2 cellular contexts compared by ENCODE assay signal in genomic region chr3:112197131-112197530, GRCh38.
TF ChIP-seq lines count a peak whose summit lies in the region.

No MANE protein-coding gene starts in this region.

TF ChIP-seq in GM23338, 12 proteins besides CTCF, POLR2A, EP300 and RAD21:
- TF ChIP-seq NANOG (IDR thresholded peaks at IDR 0.05; ENCODE audit: borderline replicate concordance) (no peak), ZNF114 (CRISPR knock-in tag; IDR thresholded peaks at IDR 0.05) (no peak), ZNF331 (CRISPR knock-in tag; IDR thresholded peaks at IDR 0.05; ENCODE audit: low read depth) (no peak), ZNF462 (CRISPR knock-in tag; IDR thresholded peaks at IDR 0.05) (no peak), EZH2phosphoT487 (IDR thresholded peaks at IDR 0.05; ENCODE audit: unreplicated experiment) (no peak), STAT1 (IDR thresholded peaks at IDR 0.05; ENCODE audit: unreplicated experiment) (no peak), JUNB (IDR thresholded peaks at IDR 0.05; ENCODE audit: unreplicated experiment) (no peak), EZH2 (IDR thresholded peaks at IDR 0.05; ENCODE audit: low read depth, unreplicated experiment) (no peak), CREB1 (CRISPR knock-in tag; IDR thresholded peaks at IDR 0.05; ENCODE audit: low read depth) (no peak), POLR2AphosphoS5 (IDR thresholded peaks at IDR 0.05; ENCODE audit: low read depth) (no peak)
- TF ChIP-seq, protein P1, sequence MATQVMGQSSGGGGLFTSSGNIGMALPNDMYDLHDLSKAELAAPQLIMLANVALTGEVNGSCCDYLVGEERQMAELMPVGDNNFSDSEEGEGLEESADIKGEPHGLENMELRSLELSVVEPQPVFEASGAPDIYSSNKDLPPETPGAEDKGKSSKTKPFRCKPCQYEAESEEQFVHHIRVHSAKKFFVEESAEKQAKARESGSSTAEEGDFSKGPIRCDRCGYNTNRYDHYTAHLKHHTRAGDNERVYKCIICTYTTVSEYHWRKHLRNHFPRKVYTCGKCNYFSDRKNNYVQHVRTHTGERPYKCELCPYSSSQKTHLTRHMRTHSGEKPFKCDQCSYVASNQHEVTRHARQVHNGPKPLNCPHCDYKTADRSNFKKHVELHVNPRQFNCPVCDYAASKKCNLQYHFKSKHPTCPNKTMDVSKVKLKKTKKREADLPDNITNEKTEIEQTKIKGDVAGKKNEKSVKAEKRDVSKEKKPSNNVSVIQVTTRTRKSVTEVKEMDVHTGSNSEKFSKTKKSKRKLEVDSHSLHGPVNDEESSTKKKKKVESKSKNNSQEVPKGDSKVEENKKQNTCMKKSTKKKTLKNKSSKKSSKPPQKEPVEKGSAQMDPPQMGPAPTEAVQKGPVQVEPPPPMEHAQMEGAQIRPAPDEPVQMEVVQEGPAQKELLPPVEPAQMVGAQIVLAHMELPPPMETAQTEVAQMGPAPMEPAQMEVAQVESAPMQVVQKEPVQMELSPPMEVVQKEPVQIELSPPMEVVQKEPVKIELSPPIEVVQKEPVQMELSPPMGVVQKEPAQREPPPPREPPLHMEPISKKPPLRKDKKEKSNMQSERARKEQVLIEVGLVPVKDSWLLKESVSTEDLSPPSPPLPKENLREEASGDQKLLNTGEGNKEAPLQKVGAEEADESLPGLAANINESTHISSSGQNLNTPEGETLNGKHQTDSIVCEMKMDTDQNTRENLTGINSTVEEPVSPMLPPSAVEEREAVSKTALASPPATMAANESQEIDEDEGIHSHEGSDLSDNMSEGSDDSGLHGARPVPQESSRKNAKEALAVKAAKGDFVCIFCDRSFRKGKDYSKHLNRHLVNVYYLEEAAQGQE (IDR thresholded peaks at IDR 0.05; ENCODE audit: unreplicated experiment), result no peak
- TF ChIP-seq, protein P2, sequence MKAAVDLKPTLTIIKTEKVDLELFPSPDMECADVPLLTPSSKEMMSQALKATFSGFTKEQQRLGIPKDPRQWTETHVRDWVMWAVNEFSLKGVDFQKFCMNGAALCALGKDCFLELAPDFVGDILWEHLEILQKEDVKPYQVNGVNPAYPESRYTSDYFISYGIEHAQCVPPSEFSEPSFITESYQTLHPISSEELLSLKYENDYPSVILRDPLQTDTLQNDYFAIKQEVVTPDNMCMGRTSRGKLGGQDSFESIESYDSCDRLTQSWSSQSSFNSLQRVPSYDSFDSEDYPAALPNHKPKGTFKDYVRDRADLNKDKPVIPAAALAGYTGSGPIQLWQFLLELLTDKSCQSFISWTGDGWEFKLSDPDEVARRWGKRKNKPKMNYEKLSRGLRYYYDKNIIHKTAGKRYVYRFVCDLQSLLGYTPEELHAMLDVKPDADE (IDR thresholded peaks at IDR 0.05), result no peak

TF ChIP-seq in H1, 55 proteins besides CTCF, POLR2A, EP300 and RAD21:
- TF ChIP-seq POLR2AphosphoS5 (IDR thresholded peaks at IDR 0.05; ENCODE audit: low read depth, low read length), result no peak
- no peak for TF ChIP-seq HDAC6 (IDR thresholded peaks at IDR 0.05; ENCODE audit: low read depth, low read length)
- TF ChIP-seq ATF2 (IDR thresholded peaks at IDR 0.05; ENCODE audit: low read length), result no peak
- no peak for TF ChIP-seq SIX5 (IDR thresholded peaks at IDR 0.05; ENCODE audit: low read depth, low read length)
- no peak for TF ChIP-seq ZNF274 (IDR thresholded peaks at IDR 0.05; ENCODE audit: borderline replicate concordance, extremely low read depth, low read length)
- TF ChIP-seq GABPA (IDR thresholded peaks at IDR 0.05; ENCODE audit: borderline replicate concordance, insufficient read depth, low read length), result no peak
- TF ChIP-seq SAP30 (IDR thresholded peaks at IDR 0.05; ENCODE audit: insufficient read depth, insufficient replicate concordance, low read length), result no peak
- TF ChIP-seq SRF (IDR thresholded peaks at IDR 0.05; ENCODE audit: low read depth, low read length), result no peak
- no peak for TF ChIP-seq YY1 (IDR thresholded peaks at IDR 0.05; ENCODE audit: low read depth, low read length)
- no peak for TF ChIP-seq EZH2 (IDR thresholded peaks at IDR 0.05; ENCODE audit: low read depth, low read length, severe bottlenecking)
- TF ChIP-seq CBX5 (IDR thresholded peaks at IDR 0.05; ENCODE audit: low read depth, low read length), result no peak
- no peak for TF ChIP-seq JUN (IDR thresholded peaks at IDR 0.05; ENCODE audit: low read depth, low read length)
- TF ChIP-seq E2F6 (IDR thresholded peaks at IDR 0.05), result no peak
- no peak for TF ChIP-seq TAF1 (IDR thresholded peaks at IDR 0.05; ENCODE audit: low read depth, low read length)
- no peak for TF ChIP-seq ASH2L (IDR thresholded peaks at IDR 0.05; ENCODE audit: low read length)
- TF ChIP-seq TBP (IDR thresholded peaks at IDR 0.05; ENCODE audit: low read depth, low read length), result no peak
- no peak for TF ChIP-seq FOSL1 (IDR thresholded peaks at IDR 0.05; ENCODE audit: insufficient read depth, low read depth, low read length)
- no peak for TF ChIP-seq CTBP2 (IDR thresholded peaks at IDR 0.05; ENCODE audit: borderline replicate concordance, insufficient read depth, insufficient read length, low read length)
TF ChIP-seq in H1: peak in this region for 0.
